ENCODE assay signal across 35 cellular contexts in genomic region chr18:40695526-40695925, GRCh38.
"Had no signal": no experiment of that assay in that cellular context is flagged by ENCODE, and none has a peak within 500 bp of the region (broad histone marks: within the 10 kb centered on the region; RNA-seq: fewer than 3 reads in every experiment).

No MANE protein-coding gene starts in this region.

- H3K36me3 Mint-ChIP-seq: activated CD4-positive, alpha-beta memory T cell treated with anti-CD3 and anti-CD28 coated beads for 36 hours; activated CD8-positive, alpha-beta memory T cell treated with anti-CD3 and anti-CD28 coated beads, Interleukin-2, amount 10 ng/mL, durations not matched to agents 7 days and 5 days; activated naive CD4-positive, alpha-beta T cell treated with anti-CD3 and anti-CD28 coated beads, Interleukin-2, amount 50 U/mL, for 24 hours; activated naive CD8-positive, alpha-beta T cell treated with anti-CD3 and anti-CD28 coated beads for 36 hours had no signal

- H3K27me3 ChIP-seq: adrenal gland, body of pancreas, dorsolateral prefrontal cortex, heart left ventricle had no signal

- H3K27ac Mint-ChIP-seq: activated CD4-positive, alpha-beta memory T cell treated with anti-CD3 and anti-CD28 coated beads for 36 hours; activated CD4-positive, alpha-beta T cell treated with anti-CD3 and anti-CD28 coated beads for 36 hours; activated CD4-positive, alpha-beta T cell treated with anti-CD3 and anti-CD28 coated beads, Interleukin-2, amount 10 ng/mL, durations not matched to agents 24 days and 14 days; activated CD8-positive, alpha-beta memory T cell treated with anti-CD3 and anti-CD28 coated beads, Interleukin-2, amount 10 ng/mL, durations not matched to agents 7 days and 5 days; activated CD8-positive, alpha-beta T cell treated with anti-CD3 and anti-CD28 coated beads, Interleukin-2, amount 10 ng/mL, durations not matched to agents 7 days and 5 days; activated naive CD4-positive, alpha-beta T cell treated with anti-CD3 and anti-CD28 coated beads for 36 hours; activated naive CD4-positive, alpha-beta T cell treated with anti-CD3 and anti-CD28 coated beads, Interleukin-2, amount 50 U/mL, for 24 hours; activated naive CD8-positive, alpha-beta T cell treated with anti-CD3 and anti-CD28 coated beads for 36 hours; activated naive CD8-positive, alpha-beta T cell treated with anti-CD3 and anti-CD28 coated beads, Interleukin-2, amount 50 U/mL, for 24 hours; activated T-helper 1 cell treated with anti-CD3 and anti-CD28 coated beads, Interleukin-12 subunit alpha, Interleukin-12 subunit beta, Interleukin-2, Interleukin-4 antibody, amounts not matched to agents 30 ng/mL and 10 ng/mL and 1 ng/mL, durations not matched to agents 14 hours and 24 hours and 36 hours; activated T-helper 2 cell treated with anti-CD3 and anti-CD28 coated beads, Interferon-gamma antibody, Interleukin-2, Interleukin-4, amounts not matched to agents 10 μg/mL and 5 μg/mL and 100 μg/mL, durations not matched to agents 14 hours and 24 hours and 36 hours; dendritic cell treated with granulocyte-macrophage colony-stimulating factor and Interleukin-4, amounts not matched to agents 40 ng/mL and 50 ng/mL, for 4 days; endodermal cell; T-helper 17 cell; T-helper 2 cell treated with Interferon-gamma antibody and Interleukin-4, amounts not matched to agents 5 μg/mL and 100 μg/mL, for 36 hours had no signal

- DNase-seq: activated CD4-positive, alpha-beta memory T cell treated with anti-CD3 and anti-CD28 coated beads for 36 hours; activated CD4-positive, alpha-beta T cell treated with anti-CD3 and anti-CD28 coated beads for 36 hours; activated CD4-positive, alpha-beta T cell treated with anti-CD3 and anti-CD28 coated beads, Interleukin-2, amount 10 ng/mL, durations not matched to agents 24 days and 14 days; activated CD4-positive, CD25-positive, alpha-beta regulatory T cell; activated CD4-positive, CD25-positive, alpha-beta regulatory T cell treated with anti-CD3 and anti-CD28 coated beads, Interleukin-2, amount 50 U/mL, for 72 hours; activated CD8-positive, alpha-beta memory T cell treated with anti-CD3 and anti-CD28 coated beads, Interleukin-2, amount 10 ng/mL, durations not matched to agents 7 days and 5 days; activated CD8-positive, alpha-beta memory T cell treated with anti-CD3 and anti-CD28 coated beads, Interleukin-2, amount 50 U/mL, for 4 hours; activated CD8-positive, alpha-beta T cell treated with anti-CD3 and anti-CD28 coated beads, Interleukin-2, amount 10 ng/mL, durations not matched to agents 7 days and 5 days; activated effector memory CD4-positive, alpha-beta T cell treated with anti-CD3 and anti-CD28 coated beads, Interleukin-2, amount 50 U/mL, for 16 hours; activated naive CD4-positive, alpha-beta T cell treated with anti-CD3 and anti-CD28 coated beads for 36 hours; activated naive CD8-positive, alpha-beta T cell treated with anti-CD3 and anti-CD28 coated beads for 36 hours; activated naive CD8-positive, alpha-beta T cell treated with anti-CD3 and anti-CD28 coated beads, Interleukin-2, amount 50 U/mL, for 24 hours; activated T-cell treated with anti-CD3 and anti-CD28 coated beads, Interleukin-2, amount 50 U/mL, for 1 hour; activated T-cell treated with anti-CD3 and anti-CD28 coated beads, Interleukin-2, amount 50 U/mL, for 48 hours; adrenal gland; amygdala; aorta; body of pancreas; dorsolateral prefrontal cortex; effector memory CD4-positive, alpha-beta T cell; endodermal cell; foreskin fibroblast; glutamatergic neuron; heart left ventricle; T-helper 1 cell; T-helper 17 cell; T1000 had no signal

- H3K27me3 Mint-ChIP-seq: activated CD4-positive, alpha-beta memory T cell treated with anti-CD3 and anti-CD28 coated beads for 36 hours; activated CD4-positive, alpha-beta T cell treated with anti-CD3 and anti-CD28 coated beads for 36 hours; activated CD4-positive, alpha-beta T cell treated with anti-CD3 and anti-CD28 coated beads, Interleukin-2, amount 10 ng/mL, durations not matched to agents 24 days and 14 days; activated CD8-positive, alpha-beta memory T cell treated with anti-CD3 and anti-CD28 coated beads, Interleukin-2, amount 10 ng/mL, durations not matched to agents 7 days and 5 days; activated naive CD4-positive, alpha-beta T cell treated with anti-CD3 and anti-CD28 coated beads, Interleukin-2, amount 50 U/mL, for 24 hours; activated naive CD8-positive, alpha-beta T cell treated with anti-CD3 and anti-CD28 coated beads for 36 hours; activated naive CD8-positive, alpha-beta T cell treated with anti-CD3 and anti-CD28 coated beads, Interleukin-2, amount 50 U/mL, for 24 hours; central memory CD8-positive, alpha-beta T cell; dendritic cell treated with granulocyte-macrophage colony-stimulating factor and Interleukin-4, amounts not matched to agents 40 ng/mL and 50 ng/mL, for 4 days; T-helper 17 cell had no signal

- H3K4me1 Mint-ChIP-seq: activated CD4-positive, alpha-beta T cell treated with anti-CD3 and anti-CD28 coated beads for 36 hours; activated CD4-positive, alpha-beta T cell treated with anti-CD3 and anti-CD28 coated beads, Interleukin-2, amount 10 ng/mL, durations not matched to agents 24 days and 14 days; activated CD8-positive, alpha-beta memory T cell treated with anti-CD3 and anti-CD28 coated beads, Interleukin-2, amount 10 ng/mL, durations not matched to agents 7 days and 5 days; activated naive CD4-positive, alpha-beta T cell treated with anti-CD3 and anti-CD28 coated beads, Interleukin-2, amount 50 U/mL, for 24 hours; activated naive CD8-positive, alpha-beta T cell treated with anti-CD3 and anti-CD28 coated beads for 36 hours; activated naive CD8-positive, alpha-beta T cell treated with anti-CD3 and anti-CD28 coated beads, Interleukin-2, amount 50 U/mL, for 24 hours; central memory CD8-positive, alpha-beta T cell; endodermal cell; T-helper 17 cell had no signal

- H3K9me3 Mint-ChIP-seq: activated naive CD4-positive, alpha-beta T cell treated with anti-CD3 and anti-CD28 coated beads, Interleukin-2, amount 50 U/mL, for 24 hours had no signal

- H3K4me3 ChIP-seq: adrenal gland, body of pancreas, coronary artery, dorsolateral prefrontal cortex, heart left ventricle had no signal

- H3K9me3 ChIP-seq: adrenal gland, body of pancreas had no signal

- H3K4me3 Mint-ChIP-seq: activated CD4-positive, alpha-beta memory T cell treated with anti-CD3 and anti-CD28 coated beads for 36 hours; activated CD4-positive, alpha-beta T cell treated with anti-CD3 and anti-CD28 coated beads for 36 hours; activated CD4-positive, alpha-beta T cell treated with anti-CD3 and anti-CD28 coated beads, Interleukin-2, amount 10 ng/mL, durations not matched to agents 24 days and 14 days; activated CD8-positive, alpha-beta memory T cell treated with anti-CD3 and anti-CD28 coated beads, Interleukin-2, amount 10 ng/mL, durations not matched to agents 7 days and 5 days; activated CD8-positive, alpha-beta T cell treated with anti-CD3 and anti-CD28 coated beads, Interleukin-2, amount 10 ng/mL, durations not matched to agents 7 days and 5 days; activated naive CD4-positive, alpha-beta T cell treated with anti-CD3 and anti-CD28 coated beads for 36 hours; activated naive CD4-positive, alpha-beta T cell treated with anti-CD3 and anti-CD28 coated beads, Interleukin-2, amount 50 U/mL, for 24 hours; activated naive CD8-positive, alpha-beta T cell treated with anti-CD3 and anti-CD28 coated beads for 36 hours; activated naive CD8-positive, alpha-beta T cell treated with anti-CD3 and anti-CD28 coated beads, Interleukin-2, amount 50 U/mL, for 24 hours; activated T-helper 1 cell treated with anti-CD3 and anti-CD28 coated beads, Interleukin-12 subunit alpha, Interleukin-12 subunit beta, Interleukin-2, Interleukin-4 antibody, amounts not matched to agents 30 ng/mL and 10 ng/mL and 1 ng/mL, durations not matched to agents 14 hours and 24 hours and 36 hours; central memory CD8-positive, alpha-beta T cell; dendritic cell treated with granulocyte-macrophage colony-stimulating factor and Interleukin-4, amounts not matched to agents 40 ng/mL and 50 ng/mL, for 4 days; endodermal cell; T-helper 17 cell; T-helper 2 cell treated with Interferon-gamma antibody and Interleukin-4, amounts not matched to agents 5 μg/mL and 100 μg/mL, for 36 hours had no signal

- ATAC-seq: activated CD4-positive, alpha-beta T cell treated with anti-CD3 and anti-CD28 coated beads for 36 hours; activated CD8-positive, alpha-beta memory T cell treated with anti-CD3 and anti-CD28 coated beads, Interleukin-2, amount 10 ng/mL, durations not matched to agents 7 days and 5 days; activated CD8-positive, alpha-beta T cell treated with anti-CD3 and anti-CD28 coated beads, Interleukin-2, amount 10 ng/mL, durations not matched to agents 7 days and 5 days; activated naive CD8-positive, alpha-beta T cell treated with anti-CD3 and anti-CD28 coated beads, Interleukin-2, amount 50 U/mL, for 24 hours; body of pancreas; esophagus mucosa; heart left ventricle; T-helper 17 cell had no signal

- H3K27ac ChIP-seq: adrenal gland, body of pancreas, coronary artery, dorsolateral prefrontal cortex, heart left ventricle had no signal

- H3K36me3 ChIP-seq: adrenal gland, heart left ventricle had no signal

- H3K4me1 ChIP-seq: adrenal gland, body of pancreas, heart left ventricle had no signal
